21 cellular contexts compared by ENCODE assay signal in genomic region chr10:94413374-94413773, GRCh38. TPM values are rescaled to one million over a fixed set of nuclear protein-coding genes. Genes with fewer than 3 reads are reported as not detected.
DNase-seq lines count a peak whose midpoint lies in the region; ATAC-seq, FAIRE-seq and TF ChIP-seq lines count a peak whose summit lies in the region.
"Had no signal": no experiment of that assay in that cellular context is flagged by ENCODE, and none has a peak within 500 bp of the region (broad histone marks: within the 10 kb centered on the region; RNA-seq: fewer than 3 reads in every experiment).

No MANE protein-coding gene starts in this region.

- H3K4me1 ChIP-seq in parathyroid adenoma (peaks cover 4% of the 10 kb centered on the region), BE2C (no peaks in the 10 kb centered on the region)
- H3K4me1 ChIP-seq: Peyer's patch had no signal

- H3K27me3 ChIP-seq in parathyroid adenoma (ENCODE audit: control insufficient read depth, insufficient read depth, low read length), result no peaks in the 10 kb centered on the region
- H3K27me3 ChIP-seq in BE2C, result no peaks in the 10 kb centered on the region
- H3K27me3 ChIP-seq: Peyer's patch had no signal

- no peak overlapping the region for H3K9ac ChIP-seq in parathyroid adenoma
- H3K9ac ChIP-seq: SK-N-SH had no signal

- no peak overlapping the region for H3K27ac ChIP-seq in parathyroid adenoma
- H3K27ac ChIP-seq: Peyer's patch had no signal

- H3K4me3 ChIP-seq in parathyroid adenoma (ENCODE audit: low read depth, low read length), result no peak overlapping the region
- H3K4me3 ChIP-seq in BE2C (ENCODE audit: low read depth, low read length), result no peak overlapping the region
- H3K4me3 ChIP-seq: Peyer's patch had no signal

- no peak for TF ChIP-seq POLR2A in H54 (IDR thresholded peaks at IDR 0.05; ENCODE audit: low read depth, low read length)

- TF ChIP-seq CTCF in parathyroid adenoma (IDR thresholded peaks at IDR 0.05) (no peak), BE2C (IDR thresholded peaks at IDR 0.05; ENCODE audit: low read depth, low read length) (no peak)

- H3K36me3 ChIP-seq in parathyroid adenoma (ENCODE audit: control insufficient read depth, insufficient read depth, low read length) (no peaks in the 10 kb centered on the region), BE2C (no peaks in the 10 kb centered on the region)
- H3K36me3 ChIP-seq: Peyer's patch had no signal

- no peak overlapping the region for H2AFZ ChIP-seq in parathyroid adenoma

- peaks cover 31% of the 10 kb centered on the region for H3K79me2 ChIP-seq in parathyroid adenoma

- ATAC-seq in GM21390 (IDR thresholded peaks at IDR 0.05; ENCODE audit: unreplicated experiment), result no peak
- no peak for ATAC-seq in stimulated activated naive CD8-positive, alpha-beta T cell treated with anti-CD3 and anti-CD28 coated beads, Interleukin-15, Interleukin-2, amounts not matched to agents 100 U/mL and 50 U/mL, for 24 hours

- DNase-seq in H54 (ENCODE audit: insufficient read length, low spot score) (no peak), MV-4-11 (lab: John Stamatoyannopoulos, UW) (peak; percentile 4), inferior parietal cortex (ENCODE audit: extremely low spot score) (peak; percentile 29), BE2C (no peak)
- DNase-seq in stimulated activated naive CD8-positive, alpha-beta T cell treated with anti-CD3 and anti-CD28 coated beads, Interleukin-15, Interleukin-2, amounts not matched to agents 100 U/mL and 50 U/mL, for 24 hours, result no peak
- DNase-seq: ACHN; AML-193; Caco-2; CD4-positive, CD25-positive, alpha-beta regulatory T cell; DMS153; Kasumi-1; NCI-H1417 treated with DMSO at 0.1 percent for 48 hours; NCI-H2029; NCI-H2171 treated with DMSO at 0.1 percent for 48 hours; NCI-H446 treated with DMSO at 0.1 percent for 48 hours; Peyer's patch; Right ventricle myocardium superior; SK-N-SH had no signal

- peak overlapping the region; percentile 31 for H3K4me2 ChIP-seq in parathyroid adenoma (ENCODE audit: low read length)

- H3K9me3 ChIP-seq in parathyroid adenoma (ENCODE audit: control insufficient read depth, low read length) (peaks cover 3% of the 10 kb centered on the region), BE2C (no peaks in the 10 kb centered on the region)
- H3K9me3 ChIP-seq: Caco-2, Peyer's patch, SK-N-SH had no signal

- peak; percentile 84 for FAIRE-seq in H54 (lab: Jason Lieb, UNC)
- FAIRE-seq: GM19239 had no signal

RNA-seq across cellular contexts. Expression of gene TBC1D12, which starts 11.0 kb away (rescaled TPM):
- 3.9 TPM for polyA plus RNA-seq in BE2C (2012; ENCODE audit: insufficient read depth, insufficient read length, low read depth)
- polyA plus RNA-seq: CD4-positive, CD25-positive, alpha-beta regulatory T cell had no signal

RNA-seq across cellular contexts. Expression of gene NOC3L, which starts 50.6 kb away (rescaled TPM):
- polyA plus RNA-seq in BE2C (2012; ENCODE audit: insufficient read depth, insufficient read length, low read depth), result 19.1 TPM

Comparison
In these comparisons a context has a peak if more than half of its experiments do, and no peak if none do; other contexts are left out.
1. DNase-seq: peak in MV-4-11 (single experiment) and inferior parietal cortex (single experiment); none in H54 (single experiment), BE2C (single experiment) and stimulated activated naive CD8-positive, alpha-beta T cell treated with anti-CD3 and anti-CD28 coated beads, Interleukin-15, Interleukin-2, amounts not matched to agents 100 U/mL and 50 U/mL, for 24 hours (single experiment).